1 cellular context compared by ENCODE assay signal in the genomic region with DNA sequence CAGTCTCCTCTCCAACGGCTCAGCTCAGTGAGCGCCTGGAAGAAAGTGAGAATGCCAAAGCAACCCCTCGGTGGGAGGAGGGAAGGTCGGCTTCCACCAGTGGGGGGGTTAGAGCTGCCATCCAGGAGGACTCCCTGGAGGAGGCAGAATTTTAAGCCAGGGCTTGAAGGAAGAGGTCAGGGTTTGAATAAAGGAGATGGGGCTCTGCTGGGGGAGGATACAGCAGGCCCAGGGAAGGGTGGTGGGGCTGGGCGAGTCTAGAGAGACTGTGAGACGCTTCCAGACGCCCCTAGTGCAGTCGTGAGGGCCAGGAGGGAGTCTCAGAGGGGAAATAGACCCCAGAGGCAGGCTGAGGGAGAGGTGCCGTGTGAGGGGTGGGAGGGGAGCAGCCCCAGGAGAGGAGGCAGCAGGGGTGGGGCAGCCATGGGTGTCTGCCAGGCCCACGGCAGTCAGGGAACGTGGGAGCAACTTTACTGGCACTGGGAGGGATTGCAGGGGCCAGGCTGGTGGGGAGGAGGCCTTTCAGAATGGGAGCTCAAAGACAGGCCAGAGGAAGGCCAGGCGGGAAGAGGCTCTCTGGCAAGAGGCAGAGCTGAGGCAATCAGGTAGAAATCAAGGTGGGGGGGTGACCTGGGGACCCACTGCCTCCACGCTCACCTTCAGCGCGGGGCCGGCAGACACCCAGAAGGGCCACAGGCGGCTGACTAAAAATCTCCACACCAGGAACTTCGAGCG.
TF ChIP-seq lines count a peak whose summit lies in the region.

No MANE protein-coding gene starts in this region.

TF ChIP-seq in K562, 482 proteins besides CTCF, POLR2A, EP300 and RAD21 (continued from another document):
- TF ChIP-seq, protein P1, sequence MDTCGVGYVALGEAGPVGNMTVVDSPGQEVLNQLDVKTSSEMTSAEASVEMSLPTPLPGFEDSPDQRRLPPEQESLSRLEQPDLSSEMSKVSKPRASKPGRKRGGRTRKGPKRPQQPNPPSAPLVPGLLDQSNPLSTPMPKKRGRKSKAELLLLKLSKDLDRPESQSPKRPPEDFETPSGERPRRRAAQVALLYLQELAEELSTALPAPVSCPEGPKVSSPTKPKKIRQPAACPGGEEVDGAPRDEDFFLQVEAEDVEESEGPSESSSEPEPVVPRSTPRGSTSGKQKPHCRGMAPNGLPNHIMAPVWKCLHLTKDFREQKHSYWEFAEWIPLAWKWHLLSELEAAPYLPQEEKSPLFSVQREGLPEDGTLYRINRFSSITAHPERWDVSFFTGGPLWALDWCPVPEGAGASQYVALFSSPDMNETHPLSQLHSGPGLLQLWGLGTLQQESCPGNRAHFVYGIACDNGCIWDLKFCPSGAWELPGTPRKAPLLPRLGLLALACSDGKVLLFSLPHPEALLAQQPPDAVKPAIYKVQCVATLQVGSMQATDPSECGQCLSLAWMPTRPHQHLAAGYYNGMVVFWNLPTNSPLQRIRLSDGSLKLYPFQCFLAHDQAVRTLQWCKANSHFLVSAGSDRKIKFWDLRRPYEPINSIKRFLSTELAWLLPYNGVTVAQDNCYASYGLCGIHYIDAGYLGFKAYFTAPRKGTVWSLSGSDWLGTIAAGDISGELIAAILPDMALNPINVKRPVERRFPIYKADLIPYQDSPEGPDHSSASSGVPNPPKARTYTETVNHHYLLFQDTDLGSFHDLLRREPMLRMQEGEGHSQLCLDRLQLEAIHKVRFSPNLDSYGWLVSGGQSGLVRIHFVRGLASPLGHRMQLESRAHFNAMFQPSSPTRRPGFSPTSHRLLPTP (IDR thresholded peaks at IDR 0.05; ENCODE audit: borderline replicate concordance, extremely low read depth, insufficient read length), result peak; percentile 60
- TF ChIP-seq ZNF586 (CRISPR knock-in tag; conservative IDR thresholded peaks at IDR 0.05) (no peak), RCOR1 (IDR thresholded peaks at IDR 0.05; ENCODE audit: borderline replicate concordance in 1 of 2, low read depth in 2 of 2, low read length in 2 of 2) (peak in 1 of 2 experiments; percentile 37; a peak in 2 of 4 replicates), ZNF77 (CRISPR knock-in tag; IDR thresholded peaks at IDR 0.05) (no peak), ATF4 (CRISPR knock-in tag; IDR thresholded peaks at IDR 0.05) (0 out of 2 replicates have a peak, but pooled peaks have one; percentile 55), BCOR (IDR thresholded peaks at IDR 0.05) (peak; percentile 85), RBM22 (IDR thresholded peaks at IDR 0.05; ENCODE audit: low read depth, low read length, poor library complexity, severe bottlenecking) (peak; percentile 66), ZNF174 (CRISPR knock-in tag; IDR thresholded peaks at IDR 0.05) (no peak), ATF3 (IDR thresholded peaks at IDR 0.05) (peak; percentile 50; the same call in 1 of the 2 replicates), ATF3 (CRISPR knock-in tag; conservative IDR thresholded peaks at IDR 0.05) (no peak), RBM25 (IDR thresholded peaks at IDR 0.05; ENCODE audit: low read depth, low read length, severe bottlenecking) (peak; percentile 50), CREB1 (IDR thresholded peaks at IDR 0.05) (no peak), CREB1 (CRISPR knock-in tag; IDR thresholded peaks at IDR 0.05) (peak; percentile 38; the same call in 1 of the 2 replicates), MYNN (IDR thresholded peaks at IDR 0.05) (0 out of 2 replicates have a peak, but pooled peaks have one; percentile 36), MYNN (CRISPR knock-in tag; IDR thresholded peaks at IDR 0.05) (no peak), ZC3H11A (IDR thresholded peaks at IDR 0.05; ENCODE audit: low read depth, low read length) (no peak), JUND (IDR thresholded peaks at IDR 0.05; ENCODE audit: borderline replicate concordance, low read depth, low read length) (0 out of 2 replicates have a peak, but pooled peaks have one; percentile 33), JUND (tag; IDR thresholded peaks at IDR 0.05; ENCODE audit: borderline replicate concordance, low read depth, low read length) (no peak), HBP1 (CRISPR knock-in tag; IDR thresholded peaks at IDR 0.05) (0 out of 2 replicates have a peak, but pooled peaks have one; percentile 5), GTF2A2 (tag; IDR thresholded peaks at IDR 0.05) (no peak), MYC (IDR thresholded peaks at IDR 0.05; ENCODE audit: low read depth, low read length) (peak; percentile 54; the same call in 1 of the 2 replicates), MYC (CRISPR knock-in tag; IDR thresholded peaks at IDR 0.05; ENCODE audit: borderline replicate concordance, low read depth) (no peak; the same call in 1 of the 2 replicates), ZNF282 (CRISPR knock-in tag; IDR thresholded peaks at IDR 0.05) (no peak), SMARCB1 (IDR thresholded peaks at IDR 0.05; ENCODE audit: insufficient read length, low read depth) (no peak), CXXC5 (CRISPR knock-in tag; IDR thresholded peaks at IDR 0.05) (peak; percentile 30), ZBED1 (IDR thresholded peaks at IDR 0.05) (peak; percentile 27; the same call in 1 of the 2 replicates)
- TF ChIP-seq, protein P2, sequence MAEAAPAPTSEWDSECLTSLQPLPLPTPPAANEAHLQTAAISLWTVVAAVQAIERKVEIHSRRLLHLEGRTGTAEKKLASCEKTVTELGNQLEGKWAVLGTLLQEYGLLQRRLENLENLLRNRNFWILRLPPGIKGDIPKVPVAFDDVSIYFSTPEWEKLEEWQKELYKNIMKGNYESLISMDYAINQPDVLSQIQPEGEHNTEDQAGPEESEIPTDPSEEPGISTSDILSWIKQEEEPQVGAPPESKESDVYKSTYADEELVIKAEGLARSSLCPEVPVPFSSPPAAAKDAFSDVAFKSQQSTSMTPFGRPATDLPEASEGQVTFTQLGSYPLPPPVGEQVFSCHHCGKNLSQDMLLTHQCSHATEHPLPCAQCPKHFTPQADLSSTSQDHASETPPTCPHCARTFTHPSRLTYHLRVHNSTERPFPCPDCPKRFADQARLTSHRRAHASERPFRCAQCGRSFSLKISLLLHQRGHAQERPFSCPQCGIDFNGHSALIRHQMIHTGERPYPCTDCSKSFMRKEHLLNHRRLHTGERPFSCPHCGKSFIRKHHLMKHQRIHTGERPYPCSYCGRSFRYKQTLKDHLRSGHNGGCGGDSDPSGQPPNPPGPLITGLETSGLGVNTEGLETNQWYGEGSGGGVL (CRISPR knock-in tag; IDR thresholded peaks at IDR 0.05), result no peak
